ENCODE assay signal across 1 cellular context in the genomic region with DNA sequence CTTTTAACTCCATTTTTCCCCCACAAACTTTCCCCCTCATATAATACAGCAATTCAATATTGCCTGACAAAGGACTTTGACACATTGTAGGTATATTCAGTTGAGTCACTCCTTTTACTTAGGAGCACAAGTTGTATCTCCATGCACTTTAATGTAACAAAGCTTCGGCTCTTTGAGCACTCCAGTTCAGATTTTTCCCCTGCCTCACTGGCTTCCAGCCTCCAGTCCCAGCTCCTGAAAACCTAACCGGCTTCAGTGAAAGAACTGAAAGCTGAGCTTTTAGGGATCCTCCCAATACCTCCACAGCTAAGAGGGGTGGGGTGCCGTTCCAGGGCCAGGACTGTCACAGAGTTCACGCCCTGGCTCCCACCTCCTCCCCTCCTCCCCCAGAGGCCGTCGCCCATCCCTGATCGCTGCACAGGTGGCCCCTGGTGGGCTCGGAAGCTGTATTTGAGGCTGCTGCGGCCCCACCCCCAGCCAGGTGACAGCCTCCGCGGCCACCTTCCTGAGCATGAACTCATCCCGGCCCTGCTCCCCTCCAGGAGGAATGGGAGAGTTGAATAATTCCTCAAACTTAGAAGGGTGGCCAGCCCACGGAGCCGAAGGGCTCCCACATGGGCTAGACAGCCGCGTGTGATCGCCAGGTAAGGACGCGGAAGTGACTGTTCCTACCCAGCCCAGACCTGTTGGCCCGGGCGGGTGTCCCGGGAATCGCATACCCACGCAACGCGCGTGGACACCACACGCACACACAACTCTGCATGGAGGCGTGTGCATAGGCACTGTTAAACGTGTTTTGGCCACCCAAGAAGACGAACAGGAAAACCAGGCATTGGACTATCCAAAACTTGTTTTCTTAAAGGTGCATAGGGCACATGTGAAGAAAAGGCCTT.
A peak's percentile ranks its signal among the peaks of the same experiment; 100 is the strongest.
TF ChIP-seq lines count a peak whose summit lies in the region.

No MANE protein-coding gene starts in this region.

TF ChIP-seq in HepG2, 621 proteins besides CTCF, POLR2A, EP300 and RAD21 (continues in another document):
- TF ChIP-seq, protein P1, sequence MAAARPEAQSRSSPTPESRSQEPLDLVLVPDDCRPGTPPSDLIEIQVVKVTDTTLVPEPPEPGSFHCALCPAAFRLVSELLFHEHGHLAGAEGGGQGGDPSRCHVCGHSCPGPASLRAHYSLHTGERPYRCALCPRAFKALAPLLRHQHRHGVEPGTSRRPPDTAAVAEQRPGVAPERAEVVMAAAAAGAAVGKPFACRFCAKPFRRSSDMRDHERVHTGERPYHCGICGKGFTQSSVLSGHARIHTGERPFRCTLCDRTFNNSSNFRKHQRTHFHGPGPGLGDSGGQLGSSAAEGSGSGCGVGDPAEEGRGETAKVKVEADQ (CRISPR knock-in tag; IDR thresholded peaks at IDR 0.05; ENCODE audit: borderline replicate concordance): no peak
- TF ChIP-seq, protein P2, sequence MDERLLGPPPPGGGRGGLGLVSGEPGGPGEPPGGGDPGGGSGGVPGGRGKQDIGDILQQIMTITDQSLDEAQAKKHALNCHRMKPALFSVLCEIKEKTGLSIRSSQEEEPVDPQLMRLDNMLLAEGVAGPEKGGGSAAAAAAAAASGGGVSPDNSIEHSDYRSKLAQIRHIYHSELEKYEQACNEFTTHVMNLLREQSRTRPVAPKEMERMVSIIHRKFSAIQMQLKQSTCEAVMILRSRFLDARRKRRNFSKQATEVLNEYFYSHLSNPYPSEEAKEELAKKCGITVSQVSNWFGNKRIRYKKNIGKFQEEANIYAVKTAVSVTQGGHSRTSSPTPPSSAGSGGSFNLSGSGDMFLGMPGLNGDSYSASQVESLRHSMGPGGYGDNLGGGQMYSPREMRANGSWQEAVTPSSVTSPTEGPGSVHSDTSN (CRISPR knock-in tag; IDR thresholded peaks at IDR 0.05): no peak
- TF ChIP-seq EZH2 (conservative IDR thresholded peaks at IDR 0.05; ENCODE audit: low read depth, low read length): no peak
- TF ChIP-seq, protein P3, sequence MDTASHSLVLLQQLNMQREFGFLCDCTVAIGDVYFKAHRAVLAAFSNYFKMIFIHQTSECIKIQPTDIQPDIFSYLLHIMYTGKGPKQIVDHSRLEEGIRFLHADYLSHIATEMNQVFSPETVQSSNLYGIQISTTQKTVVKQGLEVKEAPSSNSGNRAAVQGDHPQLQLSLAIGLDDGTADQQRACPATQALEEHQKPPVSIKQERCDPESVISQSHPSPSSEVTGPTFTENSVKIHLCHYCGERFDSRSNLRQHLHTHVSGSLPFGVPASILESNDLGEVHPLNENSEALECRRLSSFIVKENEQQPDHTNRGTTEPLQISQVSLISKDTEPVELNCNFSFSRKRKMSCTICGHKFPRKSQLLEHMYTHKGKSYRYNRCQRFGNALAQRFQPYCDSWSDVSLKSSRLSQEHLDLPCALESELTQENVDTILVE (CRISPR knock-in tag; IDR thresholded peaks at IDR 0.05): no peak
- TF ChIP-seq RBFOX2 (IDR thresholded peaks at IDR 0.05; ENCODE audit: low read depth, low read length): no peak
- no peak for TF ChIP-seq HCFC1 (IDR thresholded peaks at IDR 0.05; ENCODE audit: low read depth, low read length)
- peak; percentile 15 for TF ChIP-seq ZEB1 (IDR thresholded peaks at IDR 0.05; ENCODE audit: insufficient replicate concordance, low read depth)
- TF ChIP-seq IKZF4 (CRISPR knock-in tag; IDR thresholded peaks at IDR 0.05; ENCODE audit: borderline replicate concordance, low read depth, not compliant biosample characterization): no peak
- no peak for TF ChIP-seq KLF6 (CRISPR knock-in tag; IDR thresholded peaks at IDR 0.05)
- TF ChIP-seq ELF1 (CRISPR knock-in tag; IDR thresholded peaks at IDR 0.05): no peak
- no peak for TF ChIP-seq NFIB (CRISPR knock-in tag; IDR thresholded peaks at IDR 0.05; ENCODE audit: borderline replicate concordance)
- TF ChIP-seq DR1 (CRISPR knock-in tag; IDR thresholded peaks at IDR 0.05): no peak
- TF ChIP-seq FOXK1 (CRISPR knock-in tag; IDR thresholded peaks at IDR 0.05; ENCODE audit: borderline replicate concordance, low read depth): no peak
- TF ChIP-seq ZNF331 (CRISPR knock-in tag; IDR thresholded peaks at IDR 0.05): no peak
- TF ChIP-seq, protein P4, sequence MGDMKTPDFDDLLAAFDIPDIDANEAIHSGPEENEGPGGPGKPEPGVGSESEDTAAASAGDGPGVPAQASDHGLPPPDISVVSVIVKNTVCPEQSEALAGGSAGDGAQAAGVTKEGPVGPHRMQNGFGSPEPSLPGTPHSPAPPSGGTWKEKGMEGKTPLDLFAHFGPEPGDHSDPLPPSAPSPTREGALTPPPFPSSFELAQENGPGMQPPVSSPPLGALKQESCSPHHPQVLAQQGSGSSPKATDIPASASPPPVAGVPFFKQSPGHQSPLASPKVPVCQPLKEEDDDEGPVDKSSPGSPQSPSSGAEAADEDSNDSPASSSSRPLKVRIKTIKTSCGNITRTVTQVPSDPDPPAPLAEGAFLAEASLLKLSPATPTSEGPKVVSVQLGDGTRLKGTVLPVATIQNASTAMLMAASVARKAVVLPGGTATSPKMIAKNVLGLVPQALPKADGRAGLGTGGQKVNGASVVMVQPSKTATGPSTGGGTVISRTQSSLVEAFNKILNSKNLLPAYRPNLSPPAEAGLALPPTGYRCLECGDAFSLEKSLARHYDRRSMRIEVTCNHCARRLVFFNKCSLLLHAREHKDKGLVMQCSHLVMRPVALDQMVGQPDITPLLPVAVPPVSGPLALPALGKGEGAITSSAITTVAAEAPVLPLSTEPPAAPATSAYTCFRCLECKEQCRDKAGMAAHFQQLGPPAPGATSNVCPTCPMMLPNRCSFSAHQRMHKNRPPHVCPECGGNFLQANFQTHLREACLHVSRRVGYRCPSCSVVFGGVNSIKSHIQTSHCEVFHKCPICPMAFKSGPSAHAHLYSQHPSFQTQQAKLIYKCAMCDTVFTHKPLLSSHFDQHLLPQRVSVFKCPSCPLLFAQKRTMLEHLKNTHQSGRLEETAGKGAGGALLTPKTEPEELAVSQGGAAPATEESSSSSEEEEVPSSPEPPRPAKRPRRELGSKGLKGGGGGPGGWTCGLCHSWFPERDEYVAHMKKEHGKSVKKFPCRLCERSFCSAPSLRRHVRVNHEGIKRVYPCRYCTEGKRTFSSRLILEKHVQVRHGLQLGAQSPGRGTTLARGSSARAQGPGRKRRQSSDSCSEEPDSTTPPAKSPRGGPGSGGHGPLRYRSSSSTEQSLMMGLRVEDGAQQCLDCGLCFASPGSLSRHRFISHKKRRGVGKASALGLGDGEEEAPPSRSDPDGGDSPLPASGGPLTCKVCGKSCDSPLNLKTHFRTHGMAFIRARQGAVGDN (CRISPR knock-in tag; IDR thresholded peaks at IDR 0.05): peak; percentile 23; the same call in 1 of the 2 replicates
- TF ChIP-seq ZMYM2 (CRISPR knock-in tag; IDR thresholded peaks at IDR 0.05): no peak
- no peak for TF ChIP-seq RXRA (CRISPR knock-in tag; IDR thresholded peaks at IDR 0.05)
- TF ChIP-seq MAFK (conservative IDR thresholded peaks at IDR 0.05 in 1 of 2, IDR thresholded peaks at IDR 0.05 in 1 of 2; ENCODE audit: low read length in 2 of 2): no peak
- TF ChIP-seq, protein P5, sequence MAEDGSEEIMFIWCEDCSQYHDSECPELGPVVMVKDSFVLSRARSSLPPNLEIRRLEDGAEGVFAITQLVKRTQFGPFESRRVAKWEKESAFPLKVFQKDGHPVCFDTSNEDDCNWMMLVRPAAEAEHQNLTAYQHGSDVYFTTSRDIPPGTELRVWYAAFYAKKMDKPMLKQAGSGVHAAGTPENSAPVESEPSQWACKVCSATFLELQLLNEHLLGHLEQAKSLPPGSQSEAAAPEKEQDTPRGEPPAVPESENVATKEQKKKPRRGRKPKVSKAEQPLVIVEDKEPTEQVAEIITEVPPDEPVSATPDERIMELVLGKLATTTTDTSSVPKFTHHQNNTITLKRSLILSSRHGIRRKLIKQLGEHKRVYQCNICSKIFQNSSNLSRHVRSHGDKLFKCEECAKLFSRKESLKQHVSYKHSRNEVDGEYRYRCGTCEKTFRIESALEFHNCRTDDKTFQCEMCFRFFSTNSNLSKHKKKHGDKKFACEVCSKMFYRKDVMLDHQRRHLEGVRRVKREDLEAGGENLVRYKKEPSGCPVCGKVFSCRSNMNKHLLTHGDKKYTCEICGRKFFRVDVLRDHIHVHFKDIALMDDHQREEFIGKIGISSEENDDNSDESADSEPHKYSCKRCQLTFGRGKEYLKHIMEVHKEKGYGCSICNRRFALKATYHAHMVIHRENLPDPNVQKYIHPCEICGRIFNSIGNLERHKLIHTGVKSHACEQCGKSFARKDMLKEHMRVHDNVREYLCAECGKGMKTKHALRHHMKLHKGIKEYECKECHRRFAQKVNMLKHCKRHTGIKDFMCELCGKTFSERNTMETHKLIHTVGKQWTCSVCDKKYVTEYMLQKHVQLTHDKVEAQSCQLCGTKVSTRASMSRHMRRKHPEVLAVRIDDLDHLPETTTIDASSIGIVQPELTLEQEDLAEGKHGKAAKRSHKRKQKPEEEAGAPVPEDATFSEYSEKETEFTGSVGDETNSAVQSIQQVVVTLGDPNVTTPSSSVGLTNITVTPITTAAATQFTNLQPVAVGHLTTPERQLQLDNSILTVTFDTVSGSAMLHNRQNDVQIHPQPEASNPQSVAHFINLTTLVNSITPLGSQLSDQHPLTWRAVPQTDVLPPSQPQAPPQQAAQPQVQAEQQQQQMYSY (CRISPR knock-in tag; IDR thresholded peaks at IDR 0.05): 0 out of 2 replicates have a peak, but pooled peaks have one; percentile 56
- TF ChIP-seq ZNF329 (CRISPR knock-in tag; IDR thresholded peaks at IDR 0.05; ENCODE audit: low read depth): no peak
- TF ChIP-seq TAF1 (CRISPR knock-in tag; IDR thresholded peaks at IDR 0.05): no peak
- TF ChIP-seq, protein P6, sequence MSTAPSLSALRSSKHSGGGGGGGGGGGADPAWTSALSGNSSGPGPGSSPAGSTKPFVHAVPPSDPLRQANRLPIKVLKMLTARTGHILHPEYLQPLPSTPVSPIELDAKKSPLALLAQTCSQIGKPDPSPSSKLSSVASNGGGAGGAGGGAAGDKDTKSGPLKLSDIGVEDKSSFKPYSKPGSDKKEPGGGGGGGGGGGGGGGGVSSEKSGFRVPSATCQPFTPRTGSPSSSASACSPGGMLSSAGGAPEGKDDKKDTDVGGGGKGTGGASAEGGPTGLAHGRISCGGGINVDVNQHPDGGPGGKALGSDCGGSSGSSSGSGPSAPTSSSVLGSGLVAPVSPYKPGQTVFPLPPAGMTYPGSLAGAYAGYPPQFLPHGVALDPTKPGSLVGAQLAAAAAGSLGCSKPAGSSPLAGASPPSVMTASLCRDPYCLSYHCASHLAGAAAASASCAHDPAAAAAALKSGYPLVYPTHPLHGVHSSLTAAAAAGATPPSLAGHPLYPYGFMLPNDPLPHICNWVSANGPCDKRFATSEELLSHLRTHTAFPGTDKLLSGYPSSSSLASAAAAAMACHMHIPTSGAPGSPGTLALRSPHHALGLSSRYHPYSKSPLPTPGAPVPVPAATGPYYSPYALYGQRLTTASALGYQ (CRISPR knock-in tag; IDR thresholded peaks at IDR 0.05): no peak
- no peak for TF ChIP-seq ZNF33B (CRISPR knock-in tag; IDR thresholded peaks at IDR 0.05)
- no peak for TF ChIP-seq ZNF556 (CRISPR knock-in tag; IDR thresholded peaks at IDR 0.05; ENCODE audit: borderline replicate concordance)
- TF ChIP-seq ZNF619 (CRISPR knock-in tag; IDR thresholded peaks at IDR 0.05): no peak
- TF ChIP-seq FOXK2 (IDR thresholded peaks at IDR 0.05): no peak
- TF ChIP-seq FOXP1 (IDR thresholded peaks at IDR 0.05): no peak
- TF ChIP-seq FOXP1 (CRISPR knock-in tag; IDR thresholded peaks at IDR 0.05): no peak
- no peak for TF ChIP-seq JARID2 (CRISPR knock-in tag; IDR thresholded peaks at IDR 0.05; ENCODE audit: insufficient replicate concordance)
- no peak for TF ChIP-seq ARNT (IDR thresholded peaks at IDR 0.05)
- TF ChIP-seq CREM (IDR thresholded peaks at IDR 0.05): no peak
- no peak for TF ChIP-seq CREM (CRISPR knock-in tag; IDR thresholded peaks at IDR 0.05)
- TF ChIP-seq, protein P7, sequence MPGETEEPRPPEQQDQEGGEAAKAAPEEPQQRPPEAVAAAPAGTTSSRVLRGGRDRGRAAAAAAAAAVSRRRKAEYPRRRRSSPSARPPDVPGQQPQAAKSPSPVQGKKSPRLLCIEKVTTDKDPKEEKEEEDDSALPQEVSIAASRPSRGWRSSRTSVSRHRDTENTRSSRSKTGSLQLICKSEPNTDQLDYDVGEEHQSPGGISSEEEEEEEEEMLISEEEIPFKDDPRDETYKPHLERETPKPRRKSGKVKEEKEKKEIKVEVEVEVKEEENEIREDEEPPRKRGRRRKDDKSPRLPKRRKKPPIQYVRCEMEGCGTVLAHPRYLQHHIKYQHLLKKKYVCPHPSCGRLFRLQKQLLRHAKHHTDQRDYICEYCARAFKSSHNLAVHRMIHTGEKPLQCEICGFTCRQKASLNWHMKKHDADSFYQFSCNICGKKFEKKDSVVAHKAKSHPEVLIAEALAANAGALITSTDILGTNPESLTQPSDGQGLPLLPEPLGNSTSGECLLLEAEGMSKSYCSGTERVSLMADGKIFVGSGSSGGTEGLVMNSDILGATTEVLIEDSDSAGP (CRISPR knock-in tag; IDR thresholded peaks at IDR 0.05; ENCODE audit: borderline replicate concordance): peak; percentile 52; the same call in 1 of the 2 replicates
- no peak for TF ChIP-seq MAFG (CRISPR knock-in tag; IDR thresholded peaks at IDR 0.05)
- no peak for TF ChIP-seq HOXA5 (CRISPR knock-in tag; IDR thresholded peaks at IDR 0.05)
- TF ChIP-seq ZNF83 (CRISPR knock-in tag; IDR thresholded peaks at IDR 0.05; ENCODE audit: borderline replicate concordance): no peak
- TF ChIP-seq, protein P8, sequence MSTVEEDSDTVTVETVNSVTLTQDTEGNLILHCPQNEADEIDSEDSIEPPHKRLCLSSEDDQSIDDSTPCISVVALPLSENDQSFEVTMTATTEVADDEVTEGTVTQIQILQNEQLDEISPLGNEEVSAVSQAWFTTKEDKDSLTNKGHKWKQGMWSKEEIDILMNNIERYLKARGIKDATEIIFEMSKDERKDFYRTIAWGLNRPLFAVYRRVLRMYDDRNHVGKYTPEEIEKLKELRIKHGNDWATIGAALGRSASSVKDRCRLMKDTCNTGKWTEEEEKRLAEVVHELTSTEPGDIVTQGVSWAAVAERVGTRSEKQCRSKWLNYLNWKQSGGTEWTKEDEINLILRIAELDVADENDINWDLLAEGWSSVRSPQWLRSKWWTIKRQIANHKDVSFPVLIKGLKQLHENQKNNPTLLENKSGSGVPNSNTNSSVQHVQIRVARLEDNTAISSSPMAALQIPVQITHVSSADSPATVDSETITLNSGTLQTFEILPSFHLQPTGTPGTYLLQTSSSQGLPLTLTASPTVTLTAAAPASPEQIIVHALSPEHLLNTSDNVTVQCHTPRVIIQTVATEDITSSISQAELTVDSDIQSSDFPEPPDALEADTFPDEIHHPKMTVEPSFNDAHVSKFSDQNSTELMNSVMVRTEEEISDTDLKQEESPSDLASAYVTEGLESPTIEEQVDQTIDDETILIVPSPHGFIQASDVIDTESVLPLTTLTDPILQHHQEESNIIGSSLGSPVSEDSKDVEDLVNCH (CRISPR knock-in tag; IDR thresholded peaks at IDR 0.05): no peak
- TF ChIP-seq GPN1 (CRISPR knock-in tag; IDR thresholded peaks at IDR 0.05; ENCODE audit: borderline replicate concordance): no peak
- TF ChIP-seq GABPB1 (CRISPR knock-in tag; IDR thresholded peaks at IDR 0.05): no peak
- TF ChIP-seq KLF13 (CRISPR knock-in tag; IDR thresholded peaks at IDR 0.05): 0 out of 2 replicates have a peak, but pooled peaks have one; percentile 45
- TF ChIP-seq ZNF75D (CRISPR knock-in tag; IDR thresholded peaks at IDR 0.05; ENCODE audit: borderline replicate concordance): no peak
- no peak for TF ChIP-seq ZC3H13 (CRISPR knock-in tag; IDR thresholded peaks at IDR 0.05)
